18 cellular contexts compared by ENCODE assay signal in the genomic region with DNA sequence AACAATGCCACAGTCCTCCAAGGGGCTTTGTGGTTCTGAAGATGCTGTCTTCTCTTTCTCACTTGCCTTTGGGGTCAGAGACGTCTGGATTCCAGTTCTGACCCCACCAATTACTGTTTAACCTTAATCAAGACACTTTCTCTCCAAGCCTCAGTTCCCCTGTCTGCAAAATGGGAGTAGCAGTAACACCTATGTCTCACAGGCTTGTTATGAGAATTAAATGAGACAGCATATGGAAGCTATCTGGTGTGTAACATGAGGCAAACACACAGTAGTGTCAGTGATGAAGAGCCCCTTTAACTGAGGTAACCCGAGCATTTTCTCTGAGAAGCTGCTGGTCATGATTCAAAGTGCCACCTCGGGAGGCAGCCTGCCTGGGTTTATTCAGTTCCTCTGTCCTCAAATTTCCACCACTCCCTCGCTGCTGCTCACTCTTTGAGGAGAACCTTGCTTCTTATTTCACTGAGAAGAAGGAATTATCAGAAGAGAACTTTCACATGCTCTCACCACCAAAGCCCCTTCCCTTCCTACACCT. TPM values are rescaled to one million over a fixed set of nuclear protein-coding genes. Genes with fewer than 3 reads are reported as not detected.
DNase-seq lines count a peak whose midpoint lies in the region; ATAC-seq, FAIRE-seq and TF ChIP-seq lines count a peak whose summit lies in the region.
"Had no signal": no experiment of that assay in that cellular context is flagged by ENCODE, and none has a peak within 500 bp of the region (broad histone marks: within the 10 kb centered on the region; RNA-seq: fewer than 3 reads in every experiment).

No MANE protein-coding gene starts in this region.

- H3K27ac Mint-ChIP-seq in activated naive CD4-positive, alpha-beta T cell treated with anti-CD3 and anti-CD28 coated beads, Interleukin-2, amount 50 U/mL, for 72 hours = peak overlapping the region; percentile 16 to 29
- H3K27ac Mint-ChIP-seq in CD8-positive, alpha-beta memory T cell = peak overlapping the region in 3 of 8 donors; percentile 23 to 55 (median 32)
- H3K27ac Mint-ChIP-seq in activated T-helper 17 cell treated with anti-CD3 and anti-CD28 coated beads, Interleukin-2, amount 50 U/mL, for 72 hours = peak overlapping the region; percentile 88
- H3K27ac Mint-ChIP-seq: CD8-positive, alpha-beta T cell had no signal

- H3K9ac ChIP-seq in keratinocyte (ENCODE audit: control insufficient read depth, extremely low read depth, insufficient read depth, low read length) = no peak overlapping the region

- H3K27ac ChIP-seq in CD8-positive, alpha-beta memory T cell (ENCODE audit: low read depth, low read length) = peak overlapping the region; percentile 73
- H3K27ac ChIP-seq in keratinocyte (ENCODE audit: control insufficient read depth, insufficient read depth, low read length) = peak overlapping the region; percentile 10

- FAIRE-seq in keratinocyte (lab: Jason Lieb, UNC) = no peak
- FAIRE-seq: D721Med, GM19239 had no signal

- H3K9me3 ChIP-seq in CD8-positive, alpha-beta memory T cell (ENCODE audit: low read length) = no peaks in the 10 kb centered on the region
- no peaks in the 10 kb centered on the region for H3K9me3 ChIP-seq in keratinocyte (ENCODE audit: control insufficient read depth, low read depth, low read length)

- ATAC-seq in activated naive CD4-positive, alpha-beta T cell treated with anti-CD3 and anti-CD28 coated beads, Interleukin-2, amount 50 U/mL, for 72 hours = no peak
- ATAC-seq in activated T-helper 17 cell treated with anti-CD3 and anti-CD28 coated beads, Interleukin-2, amount 50 U/mL, for 72 hours (replicated peaks) = peak; percentile 15
- ATAC-seq in HG03139 (IDR thresholded peaks at IDR 0.05; ENCODE audit: unreplicated experiment) = no peak
- ATAC-seq: CD8-positive, alpha-beta T cell had no signal

- no peaks in the 10 kb centered on the region for H3K9me1 ChIP-seq in keratinocyte (ENCODE audit: control insufficient read depth, extremely low read depth, insufficient read depth, low read length)

- H3K9me3 Mint-ChIP-seq in activated naive CD4-positive, alpha-beta T cell treated with anti-CD3 and anti-CD28 coated beads, Interleukin-2, amount 50 U/mL, for 72 hours = no peaks in the 10 kb centered on the region
- H3K9me3 Mint-ChIP-seq in CD8-positive, alpha-beta memory T cell = no peaks in the 10 kb centered on the region
- H3K9me3 Mint-ChIP-seq in activated T-helper 17 cell treated with anti-CD3 and anti-CD28 coated beads, Interleukin-2, amount 50 U/mL, for 72 hours = no peaks in the 10 kb centered on the region
- H3K9me3 Mint-ChIP-seq: CD8-positive, alpha-beta T cell had no signal

- H3K36me3 Mint-ChIP-seq in activated naive CD4-positive, alpha-beta T cell treated with anti-CD3 and anti-CD28 coated beads, Interleukin-2, amount 50 U/mL, for 72 hours = peaks cover 40 to 42% of the 10 kb centered on the region in 2 donors
- H3K36me3 Mint-ChIP-seq in CD8-positive, alpha-beta memory T cell = peaks cover 3 to 81% (median 29%) of the 10 kb centered on the region in 3 donors
- H3K36me3 Mint-ChIP-seq in activated T-helper 17 cell treated with anti-CD3 and anti-CD28 coated beads, Interleukin-2, amount 50 U/mL, for 72 hours (ENCODE audit: low read depth) = peaks cover 96% of the 10 kb centered on the region

- POLR2A ChIA-PET in CD8-positive, alpha-beta memory T cell (lab: Charles Lee) = no interaction called here

- H3K4me2 ChIP-seq in keratinocyte (ENCODE audit: control insufficient read depth, extremely low read depth, insufficient read depth, low read depth, low read length) = peak overlapping the region; percentile 17

- H4K20me1 ChIP-seq in keratinocyte (ENCODE audit: control insufficient read depth, extremely low read depth, insufficient read depth, low read length) = no peaks in the 10 kb centered on the region

- no peak overlapping the region for H3K4me3 Mint-ChIP-seq in CD8-positive, alpha-beta memory T cell
- H3K4me3 Mint-ChIP-seq in activated T-helper 17 cell treated with anti-CD3 and anti-CD28 coated beads, Interleukin-2, amount 50 U/mL, for 72 hours = peak overlapping the region; percentile 59
- H3K4me3 Mint-ChIP-seq: CD8-positive, alpha-beta T cell had no signal

- dilution Hi-C loops in keratinocyte (cut with MboI; ENCODE audit: extremely low pct_ligation_motif_present, low sequenced_read_pairs) = no loop called here

- no peaks in the 10 kb centered on the region for H3K27me3 ChIP-seq in CD8-positive, alpha-beta memory T cell (ENCODE audit: insufficient read depth, low read length, poor library complexity, severe bottlenecking)
- no peaks in the 10 kb centered on the region for H3K27me3 ChIP-seq in keratinocyte (ENCODE audit: control insufficient read depth, extremely low read depth, insufficient read depth, low read length)

- no peaks in the 10 kb centered on the region for H3K36me3 ChIP-seq in CD8-positive, alpha-beta memory T cell (ENCODE audit: insufficient read depth, low read length)
- peaks cover 8 to 15% of the 10 kb centered on the region in 2 experiments for H3K36me3 ChIP-seq in keratinocyte (ENCODE audit: control insufficient read depth in 2 of 2, extremely low read depth in 1 of 2, insufficient read depth in 2 of 2, low read length in 2 of 2)

- peaks cover 40 to 45% (median 44%) of the 10 kb centered on the region in 3 donors for H3K4me1 Mint-ChIP-seq in CD8-positive, alpha-beta memory T cell
- peaks cover 47% of the 10 kb centered on the region for H3K4me1 Mint-ChIP-seq in activated T-helper 17 cell treated with anti-CD3 and anti-CD28 coated beads, Interleukin-2, amount 50 U/mL, for 72 hours

- no peak for TF ChIP-seq CTCF in keratinocyte (optimal IDR thresholded peaks at IDR 0.05 in 1 of 3, IDR thresholded peaks at IDR 0.05 in 1 of 3, conservative IDR thresholded peaks at IDR 0.05 in 1 of 3; ENCODE audit: extremely low read depth in 1 of 3, insufficient read depth in 2 of 3, low read length in 3 of 3)

- DNase-seq in activated naive CD4-positive, alpha-beta T cell treated with anti-CD3 and anti-CD28 coated beads, Interleukin-2, amount 50 U/mL, for 72 hours (ENCODE audit: low spot score in 2 of 2) = no peak
- DNase-seq in activated naive CD4-positive, alpha-beta T cell treated with anti-CD3 and anti-CD28 coated beads, Interleukin-2, amount 50 U/mL, for 16 hours = no peak
- no peak for DNase-seq in CD8-positive, alpha-beta memory T cell
- DNase-seq in keratinocyte (ENCODE audit: low read depth, low spot score) (no peak), NCI-H526 (lab: John Stamatoyannopoulos, UW) (no peak)
- no peak for DNase-seq in activated CD4-positive, CD25-positive, alpha-beta regulatory T cell treated with anti-CD3 and anti-CD28 coated beads, Interleukin-2, amount 50 U/mL, for 72 hours
- DNase-seq: CD8-positive, alpha-beta T cell; DMS79; H7; NCI-H1417 treated with DMSO at 0.1 percent for 48 hours; NCI-H2029 treated with DMSO at 0.1 percent for 48 hours; NCI-H510A; NCI-H82 had no signal

- no peak overlapping the region for H3K4me3 ChIP-seq in CD8-positive, alpha-beta memory T cell (ENCODE audit: low read length)
- no peak overlapping the region for H3K4me3 ChIP-seq in keratinocyte (ENCODE audit: control insufficient read depth in 2 of 3, extremely low read depth in 1 of 3, insufficient read depth in 2 of 3, low read depth in 1 of 3, low read length in 3 of 3)

- CTCF ChIA-PET in CD8-positive, alpha-beta memory T cell (lab: Charles Lee) = no interaction called here

- no peaks in the 10 kb centered on the region for H3K27me3 Mint-ChIP-seq in CD8-positive, alpha-beta memory T cell
- no peaks in the 10 kb centered on the region for H3K27me3 Mint-ChIP-seq in activated T-helper 17 cell treated with anti-CD3 and anti-CD28 coated beads, Interleukin-2, amount 50 U/mL, for 72 hours

- H3K4me1 ChIP-seq in CD8-positive, alpha-beta memory T cell (ENCODE audit: insufficient read depth, low read length) = no peaks in the 10 kb centered on the region
- H3K4me1 ChIP-seq in keratinocyte (ENCODE audit: control insufficient read depth, extremely low read depth, insufficient read depth, low read length) = peaks cover 14% of the 10 kb centered on the region

- no peak overlapping the region for H2AFZ ChIP-seq in keratinocyte (ENCODE audit: control insufficient read depth, low read length)

- H3K79me2 ChIP-seq in keratinocyte (ENCODE audit: control insufficient read depth, insufficient read depth, low read length) = peaks cover 47% of the 10 kb centered on the region

RNA-seq across cellular contexts. Expression of gene PPIL1, which starts 11.7 kb away (rescaled TPM):
- total RNA-seq in activated naive CD4-positive, alpha-beta T cell treated with anti-CD3 and anti-CD28 coated beads, Interleukin-2, amount 50 U/mL, for 72 hours = 10 to 100 TPM; 23.4 to 44.3 TPM
- total RNA-seq in CD8-positive, alpha-beta memory T cell = 10 to 100 TPM; 66.6 to 68.8 TPM
- polyA plus RNA-seq in CD8-positive, alpha-beta memory T cell = 23.3 TPM
- 10 to 100 TPM; 23.6 to 60.3 TPM for total RNA-seq in activated T-helper 17 cell treated with anti-CD3 and anti-CD28 coated beads, Interleukin-2, amount 50 U/mL, for 72 hours
- 36.7 to 45.5 TPM (median 42.5 TPM) in 3 replicates for polyA plus RNA-seq in keratinocyte
- 33.5 TPM for polyA plus RNA-seq in keratinocyte (2011; ENCODE audit: low read depth)
- polyA plus RNA-seq in keratinocyte (2011; cell fraction: cytosol; rRNA removed) = 32.4 and 63.7 TPM in 2 replicates
- 14.8 and 15.8 TPM in 2 replicates for polyA plus RNA-seq in keratinocyte (2011; cell fraction: nucleus; rRNA removed)
- polyA plus RNA-seq in keratinocyte (2012; ENCODE audit: low replicate concordance) = 22.2 and 32.8 TPM in 2 replicates
- 21.5 to 54.4 TPM (median 40.1 TPM) in 3 replicates for polyA minus RNA-seq in keratinocyte
- polyA minus RNA-seq in keratinocyte (2011; cell fraction: cytosol; rRNA and poly(A)+ RNA removed) = 28.4 TPM
- 9.1 and 12.2 TPM in 2 replicates for polyA minus RNA-seq in keratinocyte (2011; cell fraction: nucleus; rRNA and poly(A)+ RNA removed)

RNA-seq across cellular contexts. Expression of gene C6orf89, which starts 22.8 kb away (rescaled TPM):
- total RNA-seq in activated naive CD4-positive, alpha-beta T cell treated with anti-CD3 and anti-CD28 coated beads, Interleukin-2, amount 50 U/mL, for 72 hours = 10 to 100 TPM; 31.6 to 31.9 TPM
- total RNA-seq in CD8-positive, alpha-beta memory T cell = 10 to 100 TPM; 37.4 to 40.0 TPM
- 51.6 TPM for polyA plus RNA-seq in CD8-positive, alpha-beta memory T cell
- 10 to 100 TPM; 39.3 to 47.0 TPM for total RNA-seq in activated T-helper 17 cell treated with anti-CD3 and anti-CD28 coated beads, Interleukin-2, amount 50 U/mL, for 72 hours
- polyA plus RNA-seq in keratinocyte = 29.0 to 34.9 TPM (median 31.0 TPM) in 3 replicates
- 10.6 TPM for polyA plus RNA-seq in keratinocyte (2011; ENCODE audit: low read depth)
- polyA plus RNA-seq in keratinocyte (2011; cell fraction: cytosol; rRNA removed) = 16.6 and 25.5 TPM in 2 replicates
- 53.2 and 56.2 TPM in 2 replicates for polyA plus RNA-seq in keratinocyte (2011; cell fraction: nucleus; rRNA removed)
- polyA plus RNA-seq in keratinocyte (2012; ENCODE audit: low replicate concordance) = 24.2 and 27.1 TPM in 2 replicates
- polyA minus RNA-seq in keratinocyte = 22.0 to 34.1 TPM (median 30.7 TPM) in 3 replicates
- 7.5 TPM for polyA minus RNA-seq in keratinocyte (2011; cell fraction: cytosol; rRNA and poly(A)+ RNA removed)
- polyA minus RNA-seq in keratinocyte (2011; cell fraction: nucleus; rRNA and poly(A)+ RNA removed) = 21.6 and 42.5 TPM in 2 replicates

RNA-seq across cellular contexts. Expression of gene CPNE5, which starts 23.7 kb away (rescaled TPM):
- total RNA-seq in activated naive CD4-positive, alpha-beta T cell treated with anti-CD3 and anti-CD28 coated beads, Interleukin-2, amount 50 U/mL, for 72 hours = 1 to 10 TPM in 1 of 2 donors, under 1 TPM in 1; 0.25 to 3.0 TPM
- under 1 TPM; 0.29 to 0.59 TPM for total RNA-seq in CD8-positive, alpha-beta memory T cell
- polyA plus RNA-seq in CD8-positive, alpha-beta memory T cell = 0.44 TPM
- total RNA-seq in activated T-helper 17 cell treated with anti-CD3 and anti-CD28 coated beads, Interleukin-2, amount 50 U/mL, for 72 hours = 1 to 10 TPM; 2.2 to 3.9 TPM
- 0.02 to 0.09 TPM (median 0.05 TPM) in 3 replicates for polyA plus RNA-seq in keratinocyte
- not detected for polyA plus RNA-seq in keratinocyte (2011; ENCODE audit: low read depth)
- 0.06 TPM in 1 of 2 replicates, not detected in the other for polyA plus RNA-seq in keratinocyte (2011; cell fraction: cytosol; rRNA removed)
- polyA plus RNA-seq in keratinocyte (2011; cell fraction: nucleus; rRNA removed) = not detected in 2 replicates
- polyA plus RNA-seq in keratinocyte (2012; ENCODE audit: low replicate concordance) = not detected in 2 replicates
- not detected in 3 replicates for polyA minus RNA-seq in keratinocyte
- not detected for polyA minus RNA-seq in keratinocyte (2011; cell fraction: cytosol; rRNA and poly(A)+ RNA removed)
- polyA minus RNA-seq in keratinocyte (2011; cell fraction: nucleus; rRNA and poly(A)+ RNA removed) = not detected in 2 replicates
- total RNA-seq: A172 had no signal
